24 cellular contexts compared by ENCODE assay signal in the genomic region with DNA sequence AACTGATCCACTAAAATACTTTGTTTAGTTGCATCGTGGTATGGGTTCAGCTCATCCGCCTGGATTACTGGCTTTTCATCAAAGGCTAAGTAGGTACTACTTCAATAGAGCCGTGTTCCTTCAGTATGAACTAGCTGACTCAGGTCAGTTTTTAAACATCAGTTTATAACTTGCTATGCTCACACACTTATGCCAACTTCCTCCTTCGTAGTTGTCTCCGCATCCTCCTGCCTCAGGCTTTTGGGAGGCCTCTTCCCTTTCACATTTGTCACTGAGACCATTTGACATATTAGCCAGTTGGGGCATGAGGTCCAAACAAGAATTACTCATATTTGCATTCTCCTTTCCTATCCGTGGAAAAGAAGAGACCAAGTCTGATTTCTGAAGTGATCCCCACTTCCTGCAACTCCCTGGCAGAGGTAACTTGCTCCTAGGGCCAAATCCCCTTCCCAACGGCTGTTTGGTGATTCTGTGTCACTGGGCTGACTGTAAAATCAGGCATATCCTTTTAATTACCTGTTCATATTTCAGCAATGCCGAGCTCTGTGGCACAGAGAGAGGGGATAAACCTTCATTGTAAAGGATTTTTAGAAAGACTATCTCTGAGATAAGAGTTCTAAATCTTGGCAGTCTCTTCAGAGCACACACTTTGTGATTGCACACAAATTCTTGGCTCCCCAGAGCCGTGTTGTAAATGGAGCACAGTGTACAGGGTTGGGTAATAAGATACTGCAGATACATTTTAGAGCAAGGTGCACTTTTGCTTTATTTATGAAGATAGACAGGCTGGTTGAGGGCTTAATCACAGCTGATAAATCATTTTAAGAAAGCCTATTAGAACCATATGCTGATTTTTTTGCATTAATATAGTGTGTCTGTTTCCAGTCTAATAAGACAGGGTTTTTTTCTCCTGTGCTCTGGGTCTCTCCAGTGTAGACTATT.
DNase-seq lines count a peak whose midpoint lies in the region; ATAC-seq, FAIRE-seq and TF ChIP-seq lines count a peak whose summit lies in the region.
"Had no signal": no experiment of that assay in that cellular context is flagged by ENCODE, and none has a peak within 500 bp of the region (broad histone marks: within the 10 kb centered on the region; RNA-seq: fewer than 3 reads in every experiment).

No MANE protein-coding gene starts in this region.

- no peaks in the 10 kb centered on the region for H3F3A ChIP-seq in GM23338 (replicated peaks; ENCODE audit: low read depth)

- RAD21 ChIA-PET in GM12878 (lab: Charles Lee; ENCODE audit: unreplicated experiment), result interaction anchor here (0.8 to 1.2 kb wide), 3 partner anchors 10 to 51 kb away, joined by 3 read pairs; no protein-coding TSS in a partner anchor

- H3K9me3 Mint-ChIP-seq in GM23338, result no peaks in the 10 kb centered on the region
- H3K9me3 Mint-ChIP-seq: activated CD4-positive, alpha-beta memory T cell treated with anti-CD3 and anti-CD28 coated beads for 36 hours; T-helper 2 cell treated with Interferon-gamma antibody and Interleukin-4, amounts not matched to agents 5 μg/mL and 100 μg/mL, for 36 hours; type B pancreatic cell; WTC11 had no signal

- in situ Hi-C loops in GM12878 (cut with MboI), result no loop called here

- H3K4me2 ChIP-seq in GM23338 (no peak overlapping the region), GM12878 (ENCODE audit: control insufficient read depth, insufficient read depth) (no peak overlapping the region)
- H3K4me2 ChIP-seq: KMS-11 had no signal

- CTCF ChIA-PET in GM12878 (lab: Yijun Ruan, JAX), result interaction anchor here (0.6 to 1.7 kb wide), 3 partner anchors 9 to 165 kb away, joined by 3 to 4 read pairs (median 3); no protein-coding TSS in a partner anchor

- TF ChIP-seq POLR2A in GM12878 (IDR thresholded peaks at IDR 0.05; ENCODE audit: low read depth, low read length), result no peak

- intact Hi-C loops in GM12878 (cut with micrococcal nuclease; ENCODE audit: unreplicated experiment) (loop anchor here (5.0 kb wide), 1 partner anchor 38 kb away; no protein-coding TSS in a partner anchor), mucosa of descending colon (cut with DNase I, micrococcal nuclease) (no loop called here), tibial artery (cut with DNase I; ENCODE audit: low total_unique reads) (loop anchor here (10.0 kb wide), 1 partner anchor 334 kb away; no protein-coding TSS in a partner anchor)

- 46% methylated on average over 9 of the region's 9 CpGs for WGBS in GM12878 (ENCODE audit: insufficient coverage, insufficient replicate concordance, low lambda C conversion rate, missing lambda C conversion rate)

- 0 out of 2 replicates have a peak, but pooled peaks cover 4% of the 10 kb centered on the region for H3K9me2 ChIP-seq in GM23338 (ENCODE audit: insufficient read depth)

- no peak for TF ChIP-seq RAD21 in GM12878 (IDR thresholded peaks at IDR 0.05; ENCODE audit: insufficient read depth, low read depth, low read length)

- BruUV-seq in GM12878 (replicated peaks; lab: Mats Ljungman, UMichigan), result no TSS peak

- H3K36me3 Mint-ChIP-seq in GM23338 (ENCODE audit: low read depth), result no peaks in the 10 kb centered on the region
- H3K36me3 Mint-ChIP-seq: activated CD4-positive, alpha-beta memory T cell treated with anti-CD3 and anti-CD28 coated beads for 36 hours; type B pancreatic cell; WTC11 had no signal

- H3K4me3 ChIP-seq in GM23338, result no peak overlapping the region
- H3K4me3 ChIP-seq in MG63, result no peak overlapping the region
- no peak overlapping the region for H3K4me3 ChIP-seq in GM12878
- no peak overlapping the region for H3K4me3 ChIP-seq in mucosa of descending colon
- no peak overlapping the region for H3K4me3 ChIP-seq in tibial artery
- H3K4me3 ChIP-seq: adrenal gland, SK-N-MC, stomach had no signal

- H3K36me3 ChIP-seq in GM23338 (ENCODE audit: insufficient read depth) (no peaks in the 10 kb centered on the region), MG63 (peaks cover 24% of the 10 kb centered on the region), GM12878 (ENCODE audit: control insufficient read depth in 2 of 2, insufficient read depth in 2 of 2, low read length in 1 of 2) (no peaks in the 10 kb centered on the region; a peak in 1 of 4 replicates), mucosa of descending colon (ENCODE audit: low read depth) (no peaks in the 10 kb centered on the region), tibial artery (no peaks in the 10 kb centered on the region)
- H3K36me3 ChIP-seq: adrenal gland, stomach had no signal

- H3K9ac ChIP-seq in GM12878 (ENCODE audit: control insufficient read depth, insufficient read depth, low read length), result no peak overlapping the region
- H3K9ac ChIP-seq: KMS-11 had no signal

- peaks cover 26% of the 10 kb centered on the region for H3K4me1 Mint-ChIP-seq in GM23338

- H2AFZ ChIP-seq in GM23338 (peak overlapping the region; percentile 72; the same call in 1 of the 2 replicates), GM12878 (ENCODE audit: control insufficient read depth, low read depth, low read length) (no peak overlapping the region; the same call in 1 of the 2 replicates)

- ATAC-seq in GM23338 (no peak), GM12878 (no peak), mucosa of descending colon (peak; percentile 23)
- ATAC-seq: WTC11 had no signal

- FAIRE-seq in GM12878 (lab: Jason Lieb, UNC), result no peak
- FAIRE-seq: frontal cortex had no signal

- 0 out of 2 replicates have a peak overlapping the region, but pooled peaks have one; percentile 6 for H3K27ac ChIP-seq in GM23338 (ENCODE audit: low read depth)
- H3K27ac ChIP-seq in GM12878 (ENCODE audit: control insufficient read depth, insufficient read depth), result no peak overlapping the region
- no peak overlapping the region for H3K27ac ChIP-seq in tibial artery
- H3K27ac ChIP-seq: adrenal gland, KMS-11, SK-N-MC, stomach had no signal

- no peak for TF ChIP-seq CTCF in GM23338 (conservative IDR thresholded peaks at IDR 0.05; ENCODE audit: low read depth in 2 of 2)
- no peak for TF ChIP-seq CTCF in GM12878 (IDR thresholded peaks at IDR 0.05 in 2 of 3, conservative IDR thresholded peaks at IDR 0.05 in 1 of 3; ENCODE audit: control insufficient read depth in 2 of 3, extremely low read depth in 1 of 3, insufficient read depth in 1 of 3, low read depth in 3 of 3, low read length in 3 of 3)
- no peak for TF ChIP-seq CTCF in mucosa of descending colon (IDR thresholded peaks at IDR 0.05)
- TF ChIP-seq CTCF in tibial artery (IDR thresholded peaks at IDR 0.05), result no peak

- no peak overlapping the region; the same call in 1 of the 2 replicates for H3K27ac Mint-ChIP-seq in GM23338
- H3K27ac Mint-ChIP-seq: activated CD4-positive, alpha-beta memory T cell treated with anti-CD3 and anti-CD28 coated beads for 36 hours; T-helper 2 cell treated with Interferon-gamma antibody and Interleukin-4, amounts not matched to agents 5 μg/mL and 100 μg/mL, for 36 hours; type B pancreatic cell; WTC11 had no signal

- POLR2A ChIA-PET in GM12878 (lab: Charles Lee), result interaction anchor here (0.6 kb wide), 1 partner anchor 22 kb away, joined by 3 read pairs; no protein-coding TSS in a partner anchor

- no peaks in the 10 kb centered on the region for H4K20me1 ChIP-seq in GM23338 (replicated peaks; ENCODE audit: insufficient read depth)
- H4K20me1 ChIP-seq in GM12878 (ENCODE audit: control insufficient read depth, insufficient read depth), result no peaks in the 10 kb centered on the region

- H3K27me3 Mint-ChIP-seq in GM23338 (ENCODE audit: insufficient read depth, low read depth, poor library complexity), result peaks cover 1% of the 10 kb centered on the region

- SMC1A ChIA-PET in GM12878 (lab: Charles Lee; ENCODE audit: uncharacterized antibody, unreplicated experiment), result interaction anchor here (1.0 to 9.8 kb wide), 7 partner anchors 8 to 39 kb away, joined by 3 to 89 read pairs (median 8); no protein-coding TSS in a partner anchor

- no peaks in the 10 kb centered on the region for H3K9me3 ChIP-seq in MG63
- H3K9me3 ChIP-seq in GM12878 (replicated peaks; ENCODE audit: control insufficient read depth, insufficient read depth, low read length), result no peaks in the 10 kb centered on the region
- no peaks in the 10 kb centered on the region for H3K9me3 ChIP-seq in mucosa of descending colon
- no peaks in the 10 kb centered on the region for H3K9me3 ChIP-seq in tibial artery
- H3K9me3 ChIP-seq: adrenal gland, stomach had no signal

- no peak for DNase-seq in GM23338 (ENCODE audit: low spot score)
- DNase-seq in MG63, result peak; percentile 18
- DNase-seq in GM12878 (ENCODE audit: low read depth, low spot score), result no peak
- DNase-seq in mucosa of descending colon, result no peak
- no peak for DNase-seq in NCI-H526 (lab: John Stamatoyannopoulos, UW)
- DNase-seq in tibial artery, result no peak
- DNase-seq in NCI-H748 treated with DMSO at 0.1 percent for 48 hours (lab: John Stamatoyannopoulos, UW), result no peak
- DNase-seq: activated CD4-positive, alpha-beta memory T cell treated with anti-CD3 and anti-CD28 coated beads for 36 hours; activated T-cell treated with anti-CD3 and anti-CD28 coated beads for 4 hours; adrenal gland; central memory CD4-positive, alpha-beta T cell; DND-41; erythroblast; H7; NCI-H1048; NCI-H2029; NCI-H526 treated with DMSO at 0.1 percent for 48 hours; stomach had no signal

- H3K27me3 ChIP-seq in GM23338 (ENCODE audit: insufficient read depth), result no peaks in the 10 kb centered on the region
- no peaks in the 10 kb centered on the region for H3K27me3 ChIP-seq in MG63
- H3K27me3 ChIP-seq in GM12878 (replicated peaks in 1 of 2; ENCODE audit: control insufficient read depth in 2 of 2, insufficient read depth in 2 of 2, low read length in 1 of 2), result no peaks in the 10 kb centered on the region
- no peaks in the 10 kb centered on the region for H3K27me3 ChIP-seq in tibial artery
- H3K27me3 ChIP-seq: adrenal gland, stomach had no signal

- H3K4me1 ChIP-seq in GM23338 (ENCODE audit: insufficient read depth) (peaks cover 28% of the 10 kb centered on the region), GM12878 (ENCODE audit: control insufficient read depth, insufficient read depth, low read length) (peaks cover 14% of the 10 kb centered on the region), mucosa of descending colon (ENCODE audit: low read depth) (no peaks in the 10 kb centered on the region), tibial artery (no peaks in the 10 kb centered on the region)
- H3K4me1 ChIP-seq: adrenal gland had no signal

- no peak overlapping the region for H3K4me3 Mint-ChIP-seq in GM23338
- H3K4me3 Mint-ChIP-seq: activated CD4-positive, alpha-beta memory T cell treated with anti-CD3 and anti-CD28 coated beads for 36 hours; T-helper 2 cell treated with Interferon-gamma antibody and Interleukin-4, amounts not matched to agents 5 μg/mL and 100 μg/mL, for 36 hours; type B pancreatic cell; WTC11 had no signal

- TF ChIP-seq EP300 in GM12878 (IDR thresholded peaks at IDR 0.05; ENCODE audit: borderline replicate concordance in 1 of 2, control insufficient read depth in 1 of 2, low read depth in 2 of 2, low read length in 2 of 2), result no peak

- no peaks in the 10 kb centered on the region for H3K79me2 ChIP-seq in GM23338 (replicated peaks; ENCODE audit: insufficient read depth)
- no peaks in the 10 kb centered on the region for H3K79me2 ChIP-seq in GM12878 (ENCODE audit: control insufficient read depth, insufficient read depth, low read length)

TF ChIP-seq in GM23338, 12 proteins besides CTCF, POLR2A, EP300 and RAD21 (continues in another document):
- no peak for TF ChIP-seq ZNF331 (CRISPR knock-in tag; IDR thresholded peaks at IDR 0.05; ENCODE audit: low read depth)

TF ChIP-seq in GM12878, 131 proteins besides CTCF, POLR2A, EP300 and RAD21 (continues in another document):
- TF ChIP-seq PML (IDR thresholded peaks at IDR 0.05; ENCODE audit: low read length), result no peak

Comparison
In these comparisons a context has a peak if more than half of its experiments do, and no peak if none do; other contexts are left out.
1. intact Hi-C loops: an anchor here in GM12878 (5.0 kb wide) and tibial artery (10.0 kb wide); none called in mucosa of descending colon.